8 cellular contexts compared by ENCODE assay signal in the genomic region with DNA sequence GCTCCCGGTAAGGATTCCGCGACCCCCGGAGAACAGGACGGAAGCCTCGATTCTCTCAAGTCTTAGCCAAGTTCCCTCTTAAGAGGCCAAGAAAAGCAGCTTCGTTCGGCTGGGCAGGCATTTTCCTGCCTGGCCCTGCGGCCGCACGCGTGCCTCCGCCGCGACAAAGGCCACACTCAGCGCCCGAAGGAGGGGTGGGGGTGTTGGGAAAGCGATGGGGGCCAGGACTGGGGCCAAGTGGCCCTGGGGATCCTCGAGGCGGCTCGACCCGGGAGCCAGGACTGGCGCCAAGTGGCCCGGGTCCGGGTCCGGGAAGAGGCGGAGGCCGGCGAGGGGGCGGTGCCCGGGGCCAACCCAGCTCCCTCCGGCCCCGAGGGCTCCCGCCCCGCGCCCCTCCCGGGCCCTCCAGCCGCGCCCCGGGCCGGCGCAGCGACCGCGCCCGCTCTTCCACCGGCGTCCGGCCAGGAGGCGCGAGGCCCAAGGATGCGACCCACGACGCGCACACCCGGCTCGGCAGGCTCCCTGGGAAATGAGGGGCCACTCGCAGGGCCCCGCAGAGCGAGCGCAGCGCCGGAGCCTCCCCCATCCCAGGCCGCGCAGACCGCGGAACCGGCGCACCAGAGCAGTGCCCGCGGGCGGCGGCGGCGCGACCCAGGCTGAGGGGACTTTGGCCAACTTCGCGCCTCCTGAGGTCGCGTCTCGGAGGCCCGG. TPM values are rescaled to one million over a fixed set of nuclear protein-coding genes. Genes with fewer than 3 reads are reported as not detected.
A peak's percentile ranks its signal among the peaks of the same experiment; 100 is the strongest.
DNase-seq lines count a peak whose midpoint lies in the region; ATAC-seq, FAIRE-seq and TF ChIP-seq lines count a peak whose summit lies in the region.

No MANE protein-coding gene starts in this region.

- no peaks in the 10 kb centered on the region for H3K36me3 ChIP-seq in mesodermal cell (ENCODE audit: control insufficient read depth, insufficient read depth, low read length)

- TF ChIP-seq RAD21 in A549 (conservative IDR thresholded peaks at IDR 0.05 in 1 of 2, IDR thresholded peaks at IDR 0.05 in 1 of 2), result no peak

- FAIRE-seq in A549 (lab: Jason Lieb, UNC), result no peak

- TF ChIP-seq POLR2A in A549 (IDR thresholded peaks at IDR 0.05; ENCODE audit: low read length), result no peak

- H3K9me3 ChIP-seq in A549, result no peaks in the 10 kb centered on the region
- no peaks in the 10 kb centered on the region for H3K9me3 ChIP-seq in mesodermal cell (ENCODE audit: control insufficient read depth, low read length)

- no peak for TF ChIP-seq CTCF in A549 (IDR thresholded peaks at IDR 0.05)
- TF ChIP-seq CTCF in choroid plexus epithelial cell (conservative IDR thresholded peaks at IDR 0.05; ENCODE audit: low read depth, low read length), result no peak

- ATAC-seq in A549 (peak; percentile 2 to 3; a peak in 1 of 6 replicates), GM19023 (IDR thresholded peaks at IDR 0.05; ENCODE audit: unreplicated experiment) (peak; percentile 4)

- H3K27ac ChIP-seq in A549 (peak overlapping the region; percentile 98 to 99), mesodermal cell (ENCODE audit: low read depth, low read length, severe bottlenecking) (peak overlapping the region; percentile 80)

- DNase-seq in A549 (ENCODE audit: low read depth in 1 of 2, low spot score in 1 of 2) (no peak), choroid plexus epithelial cell (ENCODE audit: low read depth) (peak; percentile 19), midbrain (lab: John Stamatoyannopoulos, UW) (no peak), cerebellar nuclear complex (lab: John Stamatoyannopoulos, UW) (no peak), COLO829 (ENCODE audit: low spot score) (no peak)
- no peak for DNase-seq in Jurkat, Clone E6-1 (ENCODE audit: low read depth, low spot score)

- H3K4me1 ChIP-seq in A549 (peaks cover 38% of the 10 kb centered on the region), mesodermal cell (ENCODE audit: control insufficient read depth, insufficient read depth, low read length, poor library complexity, severe bottlenecking) (peaks cover 23% of the 10 kb centered on the region)

- POLR2A ChIA-PET in A549 (lab: Yijun Ruan, JAX), result interaction anchor here (0.9 kb wide), 1 partner anchor 117 kb away, joined by 4 read pairs; no protein-coding TSS in a partner anchor

- 4% methylated on average over 8 of the region's 82 CpGs for WGBS in A549 (ENCODE audit: missing lambda C conversion rate)
- WGBS in mesodermal cell (ENCODE audit: insufficient coverage in 2 of 2), 2 experiments, result 0 to 1% methylated on average over 66 to 70 of the region's 82 CpGs

- peak overlapping the region; percentile 99 for H3K4me2 ChIP-seq in A549

- peak overlapping the region; percentile 98 for H3K4me3 ChIP-seq in A549
- peak overlapping the region; percentile 61; the same call in 1 of the 2 replicates for H3K4me3 ChIP-seq in Jurkat, Clone E6-1 (ENCODE audit: low read length)
- peak overlapping the region; percentile 79 for H3K4me3 ChIP-seq in choroid plexus epithelial cell (ENCODE audit: low read depth, low read length)
- H3K4me3 ChIP-seq in mesodermal cell (ENCODE audit: extremely low read depth, insufficient read depth, low read length, poor library complexity, severe bottlenecking), result peak overlapping the region; percentile 67

- no peak for TF ChIP-seq EP300 in A549 (IDR thresholded peaks at IDR 0.05)

- CTCF ChIA-PET in A549 (lab: Yijun Ruan, JAX), result interaction anchor here (0.6 to 3.2 kb wide), 5 partner anchors 15 to 265 kb away, joined by 3 to 19 read pairs (median 3); no protein-coding TSS in a partner anchor

TF ChIP-seq in A549, 52 proteins besides CTCF, POLR2A, EP300 and RAD21:
- TF ChIP-seq HEYL (CRISPR knock-in tag; IDR thresholded peaks at IDR 0.05), result no peak
- TF ChIP-seq PHF8 (IDR thresholded peaks at IDR 0.05; ENCODE audit: borderline replicate concordance, low read depth), result no peak
- TF ChIP-seq CEBPB (IDR thresholded peaks at IDR 0.05), result no peak
- no peak for TF ChIP-seq JUN (IDR thresholded peaks at IDR 0.05)
- TF ChIP-seq, protein P1, sequence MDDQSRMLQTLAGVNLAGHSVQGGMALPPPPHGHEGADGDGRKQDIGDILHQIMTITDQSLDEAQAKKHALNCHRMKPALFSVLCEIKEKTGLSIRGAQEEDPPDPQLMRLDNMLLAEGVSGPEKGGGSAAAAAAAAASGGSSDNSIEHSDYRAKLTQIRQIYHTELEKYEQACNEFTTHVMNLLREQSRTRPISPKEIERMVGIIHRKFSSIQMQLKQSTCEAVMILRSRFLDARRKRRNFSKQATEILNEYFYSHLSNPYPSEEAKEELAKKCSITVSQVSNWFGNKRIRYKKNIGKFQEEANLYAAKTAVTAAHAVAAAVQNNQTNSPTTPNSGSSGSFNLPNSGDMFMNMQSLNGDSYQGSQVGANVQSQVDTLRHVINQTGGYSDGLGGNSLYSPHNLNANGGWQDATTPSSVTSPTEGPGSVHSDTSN (IDR thresholded peaks at IDR 0.05), result no peak
- no peak for TF ChIP-seq TFCP2L1 (CRISPR knock-in tag; IDR thresholded peaks at IDR 0.05)
- TF ChIP-seq, protein P2, sequence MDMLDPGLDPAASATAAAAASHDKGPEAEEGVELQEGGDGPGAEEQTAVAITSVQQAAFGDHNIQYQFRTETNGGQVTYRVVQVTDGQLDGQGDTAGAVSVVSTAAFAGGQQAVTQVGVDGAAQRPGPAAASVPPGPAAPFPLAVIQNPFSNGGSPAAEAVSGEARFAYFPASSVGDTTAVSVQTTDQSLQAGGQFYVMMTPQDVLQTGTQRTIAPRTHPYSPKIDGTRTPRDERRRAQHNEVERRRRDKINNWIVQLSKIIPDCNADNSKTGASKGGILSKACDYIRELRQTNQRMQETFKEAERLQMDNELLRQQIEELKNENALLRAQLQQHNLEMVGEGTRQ (IDR thresholded peaks at IDR 0.05), result no peak
- no peak for TF ChIP-seq ZSCAN20 (CRISPR knock-in tag; IDR thresholded peaks at IDR 0.05)
- TF ChIP-seq, protein P3, sequence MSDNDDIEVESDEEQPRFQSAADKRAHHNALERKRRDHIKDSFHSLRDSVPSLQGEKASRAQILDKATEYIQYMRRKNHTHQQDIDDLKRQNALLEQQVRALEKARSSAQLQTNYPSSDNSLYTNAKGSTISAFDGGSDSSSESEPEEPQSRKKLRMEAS (IDR thresholded peaks at IDR 0.05), result peak; percentile 56; the same call in 1 of the 2 replicates
- TF ChIP-seq, protein P4, sequence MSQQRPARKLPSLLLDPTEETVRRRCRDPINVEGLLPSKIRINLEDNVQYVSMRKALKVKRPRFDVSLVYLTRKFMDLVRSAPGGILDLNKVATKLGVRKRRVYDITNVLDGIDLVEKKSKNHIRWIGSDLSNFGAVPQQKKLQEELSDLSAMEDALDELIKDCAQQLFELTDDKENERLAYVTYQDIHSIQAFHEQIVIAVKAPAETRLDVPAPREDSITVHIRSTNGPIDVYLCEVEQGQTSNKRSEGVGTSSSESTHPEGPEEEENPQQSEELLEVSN (IDR thresholded peaks at IDR 0.05; ENCODE audit: borderline replicate concordance, low read depth), result 0 out of 2 replicates have a peak, but pooled peaks have one; percentile 22

RNA-seq across cellular contexts. Expression of a gene that starts 0.8 kb away (rescaled TPM):
- polyA plus RNA-seq in A549 (2011; rRNA removed) (9.8 and 11.5 TPM in 2 replicates), A549 (2017; fragmentation: RNase III; extraction: RNeasy Plus Mini Kit Qiagen cat#74134 plus additional on column Dnase treatment) (19.5 to 21.4 TPM (median 20.5 TPM) in 3 replicates)
- polyA plus RNA-seq in A549 (2012; cell fraction: cytosol; rRNA removed), result 13.7 and 16.4 TPM in 2 replicates
- polyA plus RNA-seq in A549 (2012; cell fraction: nucleus; rRNA removed), result 25.7 and 27.0 TPM in 2 replicates
- polyA minus RNA-seq in A549 (2011; rRNA and poly(A)+ RNA removed), result 18.5 and 19.8 TPM in 2 replicates
- polyA plus RNA-seq in Jurkat, Clone E6-1 (2012; ENCODE audit: insufficient read depth, insufficient read length), result 9.3 TPM
- 24.3 TPM for polyA plus RNA-seq in mesodermal cell (2013, experiment 1 of 2)
- polyA plus RNA-seq in mesodermal cell (2013, experiment 2 of 2), result 20.0 TPM

RNA-seq across cellular contexts. Expression of a gene that starts 33.9 kb away (rescaled TPM):
- polyA plus RNA-seq in A549 (2011; rRNA removed) (10.4 and 12.2 TPM in 2 replicates), A549 (2017; fragmentation: RNase III; extraction: RNeasy Plus Mini Kit Qiagen cat#74134 plus additional on column Dnase treatment) (10.8 to 12.0 TPM (median 11.2 TPM) in 3 replicates)
- 9.3 and 12.6 TPM in 2 replicates for polyA plus RNA-seq in A549 (2012; cell fraction: cytosol; rRNA removed)
- 5.7 and 7.5 TPM in 2 replicates for polyA plus RNA-seq in A549 (2012; cell fraction: nucleus; rRNA removed)
- 7.4 and 8.6 TPM in 2 replicates for polyA minus RNA-seq in A549 (2011; rRNA and poly(A)+ RNA removed)
- 16.4 TPM for polyA plus RNA-seq in Jurkat, Clone E6-1 (2012; ENCODE audit: insufficient read depth, insufficient read length)
- polyA plus RNA-seq in mesodermal cell (2013, experiment 1 of 2), result 18.5 TPM
- 18.4 TPM for polyA plus RNA-seq in mesodermal cell (2013, experiment 2 of 2)
